In genomic region chr7:102021841-102022618, GRCh38 we compare ENCODE assay signal across 1 cellular context.
TF ChIP-seq lines count a peak whose summit lies in the region.

No MANE protein-coding gene starts in this region.

TF ChIP-seq in endothelial cell of umbilical vein, 7 proteins besides CTCF, POLR2A, EP300 and RAD21:
- no peak for TF ChIP-seq FOS (IDR thresholded peaks at IDR 0.05; ENCODE audit: borderline replicate concordance, insufficient read depth, low read length)
- no peak for TF ChIP-seq GATA2 (IDR thresholded peaks at IDR 0.05; ENCODE audit: insufficient read depth, insufficient read length, low read depth, low read length)
- TF ChIP-seq EZH2 (IDR thresholded peaks at IDR 0.05; ENCODE audit: borderline replicate concordance, low read depth, low read length, severe bottlenecking) = no peak
- TF ChIP-seq POLR2AphosphoS5 (IDR thresholded peaks at IDR 0.05; ENCODE audit: insufficient read depth, low read depth, low read length) = no peak
- no peak for TF ChIP-seq MYC (IDR thresholded peaks at IDR 0.05; ENCODE audit: low read depth, low read length)
- no peak for TF ChIP-seq JUN (IDR thresholded peaks at IDR 0.05; ENCODE audit: borderline replicate concordance, insufficient read depth, insufficient read length, low read depth)
- TF ChIP-seq MAX (IDR thresholded peaks at IDR 0.05; ENCODE audit: insufficient read depth, insufficient read length) = no peak
